ENCODE assay signal across 1 cellular context in the genomic region with DNA sequence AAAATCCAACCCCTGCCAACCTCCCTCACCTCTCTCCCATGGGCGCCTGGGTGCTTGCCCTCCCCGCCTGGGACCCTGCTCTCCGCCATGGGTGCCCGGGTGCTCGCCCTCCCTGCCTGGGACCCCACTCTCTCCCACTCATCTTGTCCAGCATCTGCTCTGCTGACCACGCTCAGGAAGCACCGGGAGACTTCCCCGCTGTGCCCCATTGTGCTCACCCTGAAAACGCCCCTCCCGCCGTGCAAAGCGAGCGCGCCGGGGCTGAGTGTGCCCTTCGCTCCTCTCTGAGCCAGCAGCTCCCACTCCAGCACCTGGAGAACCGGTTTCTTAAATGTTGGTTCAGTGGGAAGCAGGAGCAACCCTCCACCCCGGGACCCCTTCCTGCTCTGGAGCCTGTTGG.
TF ChIP-seq lines count a peak whose summit lies in the region.

No MANE protein-coding gene starts in this region.

TF ChIP-seq in IMR-90, 13 proteins besides CTCF, POLR2A, EP300 and RAD21:
- TF ChIP-seq, protein P1, sequence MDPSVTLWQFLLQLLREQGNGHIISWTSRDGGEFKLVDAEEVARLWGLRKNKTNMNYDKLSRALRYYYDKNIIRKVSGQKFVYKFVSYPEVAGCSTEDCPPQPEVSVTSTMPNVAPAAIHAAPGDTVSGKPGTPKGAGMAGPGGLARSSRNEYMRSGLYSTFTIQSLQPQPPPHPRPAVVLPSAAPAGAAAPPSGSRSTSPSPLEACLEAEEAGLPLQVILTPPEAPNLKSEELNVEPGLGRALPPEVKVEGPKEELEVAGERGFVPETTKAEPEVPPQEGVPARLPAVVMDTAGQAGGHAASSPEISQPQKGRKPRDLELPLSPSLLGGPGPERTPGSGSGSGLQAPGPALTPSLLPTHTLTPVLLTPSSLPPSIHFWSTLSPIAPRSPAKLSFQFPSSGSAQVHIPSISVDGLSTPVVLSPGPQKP (IDR thresholded peaks at IDR 0.05; ENCODE audit: borderline replicate concordance, low read depth, low read length) = no peak
- TF ChIP-seq MAZ (IDR thresholded peaks at IDR 0.05; ENCODE audit: borderline replicate concordance, low read depth, low read length) (no peak), BHLHE40 (IDR thresholded peaks at IDR 0.05; ENCODE audit: low read depth, low read length) (no peak), FOS (IDR thresholded peaks at IDR 0.05; ENCODE audit: low read depth, low read length) (no peak), MAFK (IDR thresholded peaks at IDR 0.05; ENCODE audit: low read depth, low read length) (no peak), RCOR1 (IDR thresholded peaks at IDR 0.05; ENCODE audit: insufficient replicate concordance, low read length) (no peak), CHD1 (IDR thresholded peaks at IDR 0.05; ENCODE audit: low read depth, low read length) (no peak), SMC3 (IDR thresholded peaks at IDR 0.05; ENCODE audit: low read depth, low read length) (no peak)
- TF ChIP-seq, protein P2, sequence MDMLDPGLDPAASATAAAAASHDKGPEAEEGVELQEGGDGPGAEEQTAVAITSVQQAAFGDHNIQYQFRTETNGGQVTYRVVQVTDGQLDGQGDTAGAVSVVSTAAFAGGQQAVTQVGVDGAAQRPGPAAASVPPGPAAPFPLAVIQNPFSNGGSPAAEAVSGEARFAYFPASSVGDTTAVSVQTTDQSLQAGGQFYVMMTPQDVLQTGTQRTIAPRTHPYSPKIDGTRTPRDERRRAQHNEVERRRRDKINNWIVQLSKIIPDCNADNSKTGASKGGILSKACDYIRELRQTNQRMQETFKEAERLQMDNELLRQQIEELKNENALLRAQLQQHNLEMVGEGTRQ (IDR thresholded peaks at IDR 0.05; ENCODE audit: low read depth, low read length) = no peak
